In genomic region chr4:113760852-113761681, GRCh38 we compare ENCODE assay signal across 8 cellular contexts. TPM values are rescaled to one million over a fixed set of nuclear protein-coding genes. Genes with fewer than 3 reads are reported as not detected.
DNase-seq lines count a peak whose midpoint lies in the region; ATAC-seq and TF ChIP-seq lines count a peak whose summit lies in the region.

No MANE protein-coding gene starts in this region.

- peak overlapping the region; percentile 99 for H3K27ac Mint-ChIP-seq in Calu3 (ENCODE audit: unreplicated experiment)
- H3K27ac Mint-ChIP-seq in progenitor cell of endocrine pancreas: peak overlapping the region; percentile 99

- DNase-seq in Calu3 (peak; percentile 49), HT-29 (ENCODE audit: low spot score) (peak; percentile 80), SKM-1 (lab: John Stamatoyannopoulos, UW; ENCODE audit: unreplicated experiment) (peak; percentile 33), amygdala (lab: John Stamatoyannopoulos, UW) (peak in 53 of 56 donors; percentile 18 to 83 (median 64)), left ventricle myocardium superior (peak; percentile 88), progenitor cell of endocrine pancreas (ENCODE audit: low spot score, unreplicated experiment) (peak; percentile 60), NCI-H2107 treated with DMSO at 0.1 percent for 48 hours (lab: John Stamatoyannopoulos, UW; ENCODE audit: unreplicated experiment) (no peak)

- peak; percentile 25 for ATAC-seq in GM19463 (IDR thresholded peaks at IDR 0.05; ENCODE audit: unreplicated experiment)
- ATAC-seq in left ventricle myocardium superior: peak; percentile 70

- H3K27me3 Mint-ChIP-seq in Calu3 (ENCODE audit: unreplicated experiment) (no peaks in the 10 kb centered on the region), progenitor cell of endocrine pancreas (no peaks in the 10 kb centered on the region)

- no peak for TF ChIP-seq CTCF in Calu3 (IDR thresholded peaks at IDR 0.05; ENCODE audit: unreplicated experiment)
- no peak for TF ChIP-seq CTCF in progenitor cell of endocrine pancreas (IDR thresholded peaks at IDR 0.05; ENCODE audit: unreplicated experiment)

- H3K9me3 Mint-ChIP-seq in Calu3 (ENCODE audit: low read depth, unreplicated experiment) (no peaks in the 10 kb centered on the region), progenitor cell of endocrine pancreas (ENCODE audit: low read depth) (no peaks in the 10 kb centered on the region)

- intact Hi-C loops in Calu3 (cut with micrococcal nuclease; ENCODE audit: unreplicated experiment): loop anchor here (5.0 kb wide), 2 partner anchors 349 to 364 kb away; no protein-coding TSS in a partner anchor
- intact Hi-C loops in left ventricle myocardium superior (cut with micrococcal nuclease): loop anchor here (5.0 to 10.0 kb wide), 2 partner anchors 194 to 369 kb away; no protein-coding TSS in a partner anchor

- peaks cover 23% of the 10 kb centered on the region for H3K4me1 Mint-ChIP-seq in Calu3 (ENCODE audit: low read depth, unreplicated experiment)
- peaks cover 53% of the 10 kb centered on the region for H3K4me1 Mint-ChIP-seq in progenitor cell of endocrine pancreas (ENCODE audit: low read depth)

- CTCF ChIA-PET in Calu3 (lab: Charles Lee): interaction anchor here (0.7 to 1.2 kb wide), 3 partner anchors 213 to 366 kb away, joined by 3 to 6 read pairs (median 5); no protein-coding TSS in a partner anchor

- H3K36me3 Mint-ChIP-seq in Calu3 (ENCODE audit: insufficient read depth, unreplicated experiment): peaks cover 33% of the 10 kb centered on the region
- no peaks in the 10 kb centered on the region for H3K36me3 Mint-ChIP-seq in progenitor cell of endocrine pancreas (ENCODE audit: insufficient read depth)

- H3K4me3 Mint-ChIP-seq in Calu3 (ENCODE audit: low read depth, unreplicated experiment) (peak overlapping the region; percentile 93), progenitor cell of endocrine pancreas (ENCODE audit: low read depth) (peak overlapping the region; percentile 87)

- no TSS peak for BruUV-seq in Calu3 (replicated peaks; lab: Mats Ljungman, UMichigan)

RNA-seq across cellular contexts. Expression of gene CAMK2D, which starts 0.5 kb away (rescaled TPM):
- total RNA-seq in Calu3 (2022) (22.1 and 28.3 TPM in 2 replicates), left ventricle myocardium superior (232 TPM), progenitor cell of endocrine pancreas (72.2 and 74.4 TPM in 2 replicates)
- total RNA-seq in HT-29 (2014; rRNA removed; shearing (Covaris generic)): 41.1 and 49.5 TPM in 2 replicates
